ENCODE assay signal across 1 cellular context in genomic region chr7:66781408-66782090, GRCh38.
TF ChIP-seq lines count a peak whose summit lies in the region.

No MANE protein-coding gene starts in this region.

TF ChIP-seq in WTC11, 78 proteins besides CTCF, POLR2A, EP300 and RAD21 (continued from another document):
- TF ChIP-seq AR (CRISPR knock-in tag; IDR thresholded peaks at IDR 0.05) (no peak), ZBTB21 (CRISPR knock-in tag; IDR thresholded peaks at IDR 0.05; ENCODE audit: borderline replicate concordance) (no peak), SP1 (CRISPR knock-in tag; conservative IDR thresholded peaks at IDR 0.05) (no peak), GTF2I (CRISPR knock-in tag; conservative IDR thresholded peaks at IDR 0.05) (no peak), ZSCAN18 (CRISPR knock-in tag; IDR thresholded peaks at IDR 0.05) (no peak), ZNF396 (CRISPR knock-in tag; IDR thresholded peaks at IDR 0.05; ENCODE audit: borderline replicate concordance) (no peak)
TF ChIP-seq in WTC11: peak in this region for 0.
